In the genomic region with DNA sequence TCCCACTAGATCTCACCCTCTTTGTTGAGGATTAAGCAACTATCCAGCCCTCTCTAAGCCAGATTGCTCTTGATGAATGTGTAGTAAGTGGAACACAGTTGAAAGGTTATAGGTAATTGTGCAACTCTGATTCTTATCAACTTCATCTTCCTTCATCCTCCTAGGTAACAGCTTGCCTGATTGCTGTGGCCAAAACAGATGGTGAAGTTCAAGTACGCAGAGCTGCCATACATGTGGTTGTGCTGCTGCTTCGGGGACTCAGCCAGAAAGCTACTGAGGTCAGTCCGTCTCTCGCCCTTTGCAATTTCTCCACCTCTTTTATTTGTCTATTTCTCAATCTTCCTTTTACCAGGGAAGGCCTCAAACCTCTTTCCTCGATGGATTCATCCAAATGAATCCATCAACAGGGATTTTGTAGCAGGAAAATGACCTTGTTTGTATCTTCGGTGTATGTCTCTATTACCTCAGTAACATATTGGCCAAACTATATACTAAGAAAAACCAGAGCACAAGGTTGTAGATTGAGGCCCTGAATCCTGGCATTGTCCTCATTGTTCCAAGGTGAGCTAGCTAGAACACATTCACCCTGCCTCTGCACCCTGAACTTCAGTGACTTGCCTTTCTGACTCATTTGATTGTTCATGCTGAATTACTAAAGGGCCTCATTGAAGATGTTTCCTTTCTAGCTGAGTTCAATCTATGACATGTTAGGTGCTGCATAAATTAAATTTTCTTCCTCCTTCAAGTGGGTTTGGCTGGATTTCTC, we compare ENCODE assay signal across 1 cellular context.
TF ChIP-seq lines count a peak whose summit lies in the region.

No MANE protein-coding gene starts in this region.

TF ChIP-seq in HepG2, 621 proteins besides CTCF, POLR2A, EP300 and RAD21 (continued from another document and continues in another):
- TF ChIP-seq, protein P1, sequence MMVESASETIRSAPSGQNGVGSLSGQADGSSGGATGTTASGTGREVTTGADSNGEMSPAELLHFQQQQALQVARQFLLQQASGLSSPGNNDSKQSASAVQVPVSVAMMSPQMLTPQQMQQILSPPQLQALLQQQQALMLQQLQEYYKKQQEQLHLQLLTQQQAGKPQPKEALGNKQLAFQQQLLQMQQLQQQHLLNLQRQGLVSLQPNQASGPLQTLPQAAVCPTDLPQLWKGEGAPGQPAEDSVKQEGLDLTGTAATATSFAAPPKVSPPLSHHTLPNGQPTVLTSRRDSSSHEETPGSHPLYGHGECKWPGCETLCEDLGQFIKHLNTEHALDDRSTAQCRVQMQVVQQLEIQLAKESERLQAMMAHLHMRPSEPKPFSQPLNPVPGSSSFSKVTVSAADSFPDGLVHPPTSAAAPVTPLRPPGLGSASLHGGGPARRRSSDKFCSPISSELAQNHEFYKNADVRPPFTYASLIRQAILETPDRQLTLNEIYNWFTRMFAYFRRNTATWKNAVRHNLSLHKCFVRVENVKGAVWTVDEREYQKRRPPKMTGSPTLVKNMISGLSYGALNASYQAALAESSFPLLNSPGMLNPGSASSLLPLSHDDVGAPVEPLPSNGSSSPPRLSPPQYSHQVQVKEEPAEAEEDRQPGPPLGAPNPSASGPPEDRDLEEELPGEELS (CRISPR knock-in tag; IDR thresholded peaks at IDR 0.05): peak; percentile 59; the same call in 1 of the 2 replicates
- TF ChIP-seq ISL2 (CRISPR knock-in tag; IDR thresholded peaks at IDR 0.05): peak; percentile 53
- peak; percentile 2; the same call in 1 of the 2 replicates for TF ChIP-seq KDM6A (CRISPR knock-in tag; IDR thresholded peaks at IDR 0.05; ENCODE audit: low read depth)
- TF ChIP-seq ZNF768 (CRISPR knock-in tag; IDR thresholded peaks at IDR 0.05): no peak
- TF ChIP-seq ZFP1 (CRISPR knock-in tag; IDR thresholded peaks at IDR 0.05): peak; percentile 39; the same call in 1 of the 2 replicates
- peak; percentile 96 for TF ChIP-seq SKI (IDR thresholded peaks at IDR 0.05; ENCODE audit: partially characterized antibody)
- no peak for TF ChIP-seq ZNF253 (CRISPR knock-in tag; IDR thresholded peaks at IDR 0.05; ENCODE audit: borderline replicate concordance)
- TF ChIP-seq AKAP8 (CRISPR knock-in tag; IDR thresholded peaks at IDR 0.05): no peak
- TF ChIP-seq ZNF335 (CRISPR knock-in tag; IDR thresholded peaks at IDR 0.05): no peak
- TF ChIP-seq RXRA (CRISPR knock-in tag; IDR thresholded peaks at IDR 0.05): peak; percentile 91; the same call in 1 of the 2 replicates
- TF ChIP-seq, protein P2, sequence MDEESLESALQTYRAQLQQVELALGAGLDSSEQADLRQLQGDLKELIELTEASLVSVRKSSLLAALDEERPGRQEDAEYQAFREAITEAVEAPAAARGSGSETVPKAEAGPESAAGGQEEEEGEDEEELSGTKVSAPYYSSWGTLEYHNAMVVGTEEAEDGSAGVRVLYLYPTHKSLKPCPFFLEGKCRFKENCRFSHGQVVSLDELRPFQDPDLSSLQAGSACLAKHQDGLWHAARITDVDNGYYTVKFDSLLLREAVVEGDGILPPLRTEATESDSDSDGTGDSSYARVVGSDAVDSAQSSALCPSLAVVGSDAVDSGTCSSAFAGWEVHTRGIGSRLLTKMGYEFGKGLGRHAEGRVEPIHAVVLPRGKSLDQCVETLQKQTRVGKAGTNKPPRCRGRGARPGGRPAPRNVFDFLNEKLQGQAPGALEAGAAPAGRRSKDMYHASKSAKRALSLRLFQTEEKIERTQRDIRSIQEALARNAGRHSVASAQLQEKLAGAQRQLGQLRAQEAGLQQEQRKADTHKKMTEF (CRISPR knock-in tag; IDR thresholded peaks at IDR 0.05): peak; percentile 68; the same call in 1 of the 2 replicates
- no peak for TF ChIP-seq ZNF556 (CRISPR knock-in tag; IDR thresholded peaks at IDR 0.05; ENCODE audit: borderline replicate concordance)
- TF ChIP-seq FOXK2 (IDR thresholded peaks at IDR 0.05): no peak; the same call in 1 of the 2 replicates
- no peak for TF ChIP-seq KDM5B (CRISPR knock-in tag; IDR thresholded peaks at IDR 0.05; ENCODE audit: borderline replicate concordance)
- TF ChIP-seq, protein P3, sequence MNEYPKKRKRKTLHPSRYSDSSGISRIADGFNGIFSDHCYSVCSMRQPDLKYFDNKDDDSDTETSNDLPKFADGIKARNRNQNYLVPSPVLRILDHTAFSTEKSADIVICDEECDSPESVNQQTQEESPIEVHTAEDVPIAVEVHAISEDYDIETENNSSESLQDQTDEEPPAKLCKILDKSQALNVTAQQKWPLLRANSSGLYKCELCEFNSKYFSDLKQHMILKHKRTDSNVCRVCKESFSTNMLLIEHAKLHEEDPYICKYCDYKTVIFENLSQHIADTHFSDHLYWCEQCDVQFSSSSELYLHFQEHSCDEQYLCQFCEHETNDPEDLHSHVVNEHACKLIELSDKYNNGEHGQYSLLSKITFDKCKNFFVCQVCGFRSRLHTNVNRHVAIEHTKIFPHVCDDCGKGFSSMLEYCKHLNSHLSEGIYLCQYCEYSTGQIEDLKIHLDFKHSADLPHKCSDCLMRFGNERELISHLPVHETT (CRISPR knock-in tag; conservative IDR thresholded peaks at IDR 0.05): 0 out of 2 replicates have a peak, but pooled peaks have one; percentile 48
- TF ChIP-seq, protein P4, sequence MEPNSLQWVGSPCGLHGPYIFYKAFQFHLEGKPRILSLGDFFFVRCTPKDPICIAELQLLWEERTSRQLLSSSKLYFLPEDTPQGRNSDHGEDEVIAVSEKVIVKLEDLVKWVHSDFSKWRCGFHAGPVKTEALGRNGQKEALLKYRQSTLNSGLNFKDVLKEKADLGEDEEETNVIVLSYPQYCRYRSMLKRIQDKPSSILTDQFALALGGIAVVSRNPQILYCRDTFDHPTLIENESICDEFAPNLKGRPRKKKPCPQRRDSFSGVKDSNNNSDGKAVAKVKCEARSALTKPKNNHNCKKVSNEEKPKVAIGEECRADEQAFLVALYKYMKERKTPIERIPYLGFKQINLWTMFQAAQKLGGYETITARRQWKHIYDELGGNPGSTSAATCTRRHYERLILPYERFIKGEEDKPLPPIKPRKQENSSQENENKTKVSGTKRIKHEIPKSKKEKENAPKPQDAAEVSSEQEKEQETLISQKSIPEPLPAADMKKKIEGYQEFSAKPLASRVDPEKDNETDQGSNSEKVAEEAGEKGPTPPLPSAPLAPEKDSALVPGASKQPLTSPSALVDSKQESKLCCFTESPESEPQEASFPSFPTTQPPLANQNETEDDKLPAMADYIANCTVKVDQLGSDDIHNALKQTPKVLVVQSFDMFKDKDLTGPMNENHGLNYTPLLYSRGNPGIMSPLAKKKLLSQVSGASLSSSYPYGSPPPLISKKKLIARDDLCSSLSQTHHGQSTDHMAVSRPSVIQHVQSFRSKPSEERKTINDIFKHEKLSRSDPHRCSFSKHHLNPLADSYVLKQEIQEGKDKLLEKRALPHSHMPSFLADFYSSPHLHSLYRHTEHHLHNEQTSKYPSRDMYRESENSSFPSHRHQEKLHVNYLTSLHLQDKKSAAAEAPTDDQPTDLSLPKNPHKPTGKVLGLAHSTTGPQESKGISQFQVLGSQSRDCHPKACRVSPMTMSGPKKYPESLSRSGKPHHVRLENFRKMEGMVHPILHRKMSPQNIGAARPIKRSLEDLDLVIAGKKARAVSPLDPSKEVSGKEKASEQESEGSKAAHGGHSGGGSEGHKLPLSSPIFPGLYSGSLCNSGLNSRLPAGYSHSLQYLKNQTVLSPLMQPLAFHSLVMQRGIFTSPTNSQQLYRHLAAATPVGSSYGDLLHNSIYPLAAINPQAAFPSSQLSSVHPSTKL (CRISPR knock-in tag; IDR thresholded peaks at IDR 0.05): peak; percentile 90
- TF ChIP-seq, protein P5, sequence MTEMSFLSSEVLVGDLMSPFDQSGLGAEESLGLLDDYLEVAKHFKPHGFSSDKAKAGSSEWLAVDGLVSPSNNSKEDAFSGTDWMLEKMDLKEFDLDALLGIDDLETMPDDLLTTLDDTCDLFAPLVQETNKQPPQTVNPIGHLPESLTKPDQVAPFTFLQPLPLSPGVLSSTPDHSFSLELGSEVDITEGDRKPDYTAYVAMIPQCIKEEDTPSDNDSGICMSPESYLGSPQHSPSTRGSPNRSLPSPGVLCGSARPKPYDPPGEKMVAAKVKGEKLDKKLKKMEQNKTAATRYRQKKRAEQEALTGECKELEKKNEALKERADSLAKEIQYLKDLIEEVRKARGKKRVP (CRISPR knock-in tag; IDR thresholded peaks at IDR 0.05): peak in 1 of 2 experiments; percentile 76; a peak in 2 of 4 replicates
- TF ChIP-seq SOX13 (IDR thresholded peaks at IDR 0.05): peak; percentile 79; the same call in 1 of the 2 replicates
- peak in 1 of 2 experiments; percentile 68; a peak in 2 of 4 replicates for TF ChIP-seq SOX13 (CRISPR knock-in tag; conservative IDR thresholded peaks at IDR 0.05 in 1 of 2, IDR thresholded peaks at IDR 0.05 in 1 of 2)
- peak; percentile 76 for TF ChIP-seq NR2F2 (IDR thresholded peaks at IDR 0.05; ENCODE audit: borderline replicate concordance, low read depth)
- TF ChIP-seq HOXA3 (CRISPR knock-in tag; IDR thresholded peaks at IDR 0.05): peak; percentile 34; the same call in 1 of the 2 replicates
- TF ChIP-seq ZNF354B (CRISPR knock-in tag; IDR thresholded peaks at IDR 0.05): no peak
- no peak for TF ChIP-seq SMAD1 (CRISPR knock-in tag; IDR thresholded peaks at IDR 0.05; ENCODE audit: borderline replicate concordance, low read depth)
- TF ChIP-seq RBFOX2 (IDR thresholded peaks at IDR 0.05; ENCODE audit: low read depth, low read length): 0 out of 2 replicates have a peak, but pooled peaks have one; percentile 26
- no peak for TF ChIP-seq ZBTB3 (CRISPR knock-in tag; IDR thresholded peaks at IDR 0.05; ENCODE audit: borderline replicate concordance, low read depth)
- peak; percentile 78 for TF ChIP-seq GATAD2A (CRISPR knock-in tag; IDR thresholded peaks at IDR 0.05)
- no peak; the same call in 1 of the 2 replicates for TF ChIP-seq NFATC3 (CRISPR knock-in tag; IDR thresholded peaks at IDR 0.05)
- TF ChIP-seq REXO4 (CRISPR knock-in tag; IDR thresholded peaks at IDR 0.05; ENCODE audit: borderline replicate concordance): no peak
- TF ChIP-seq, protein P6, sequence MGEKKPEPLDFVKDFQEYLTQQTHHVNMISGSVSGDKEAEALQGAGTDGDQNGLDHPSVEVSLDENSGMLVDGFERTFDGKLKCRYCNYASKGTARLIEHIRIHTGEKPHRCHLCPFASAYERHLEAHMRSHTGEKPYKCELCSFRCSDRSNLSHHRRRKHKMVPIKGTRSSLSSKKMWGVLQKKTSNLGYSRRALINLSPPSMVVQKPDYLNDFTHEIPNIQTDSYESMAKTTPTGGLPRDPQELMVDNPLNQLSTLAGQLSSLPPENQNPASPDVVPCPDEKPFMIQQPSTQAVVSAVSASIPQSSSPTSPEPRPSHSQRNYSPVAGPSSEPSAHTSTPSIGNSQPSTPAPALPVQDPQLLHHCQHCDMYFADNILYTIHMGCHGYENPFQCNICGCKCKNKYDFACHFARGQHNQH (CRISPR knock-in tag; IDR thresholded peaks at IDR 0.05): peak; percentile 48; the same call in 1 of the 2 replicates
- TF ChIP-seq ASH2L (IDR thresholded peaks at IDR 0.05; ENCODE audit: insufficient read length, low read depth, low read length): peak; percentile 84
- TF ChIP-seq, protein P7, sequence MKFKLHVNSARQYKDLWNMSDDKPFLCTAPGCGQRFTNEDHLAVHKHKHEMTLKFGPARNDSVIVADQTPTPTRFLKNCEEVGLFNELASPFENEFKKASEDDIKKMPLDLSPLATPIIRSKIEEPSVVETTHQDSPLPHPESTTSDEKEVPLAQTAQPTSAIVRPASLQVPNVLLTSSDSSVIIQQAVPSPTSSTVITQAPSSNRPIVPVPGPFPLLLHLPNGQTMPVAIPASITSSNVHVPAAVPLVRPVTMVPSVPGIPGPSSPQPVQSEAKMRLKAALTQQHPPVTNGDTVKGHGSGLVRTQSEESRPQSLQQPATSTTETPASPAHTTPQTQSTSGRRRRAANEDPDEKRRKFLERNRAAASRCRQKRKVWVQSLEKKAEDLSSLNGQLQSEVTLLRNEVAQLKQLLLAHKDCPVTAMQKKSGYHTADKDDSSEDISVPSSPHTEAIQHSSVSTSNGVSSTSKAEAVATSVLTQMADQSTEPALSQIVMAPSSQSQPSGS (CRISPR knock-in tag; IDR thresholded peaks at IDR 0.05): peak; percentile 81; the same call in 1 of the 2 replicates
- peak; percentile 17; the same call in 1 of the 2 replicates for TF ChIP-seq ZSCAN29 (CRISPR knock-in tag; conservative IDR thresholded peaks at IDR 0.05)
- TF ChIP-seq, protein P8, sequence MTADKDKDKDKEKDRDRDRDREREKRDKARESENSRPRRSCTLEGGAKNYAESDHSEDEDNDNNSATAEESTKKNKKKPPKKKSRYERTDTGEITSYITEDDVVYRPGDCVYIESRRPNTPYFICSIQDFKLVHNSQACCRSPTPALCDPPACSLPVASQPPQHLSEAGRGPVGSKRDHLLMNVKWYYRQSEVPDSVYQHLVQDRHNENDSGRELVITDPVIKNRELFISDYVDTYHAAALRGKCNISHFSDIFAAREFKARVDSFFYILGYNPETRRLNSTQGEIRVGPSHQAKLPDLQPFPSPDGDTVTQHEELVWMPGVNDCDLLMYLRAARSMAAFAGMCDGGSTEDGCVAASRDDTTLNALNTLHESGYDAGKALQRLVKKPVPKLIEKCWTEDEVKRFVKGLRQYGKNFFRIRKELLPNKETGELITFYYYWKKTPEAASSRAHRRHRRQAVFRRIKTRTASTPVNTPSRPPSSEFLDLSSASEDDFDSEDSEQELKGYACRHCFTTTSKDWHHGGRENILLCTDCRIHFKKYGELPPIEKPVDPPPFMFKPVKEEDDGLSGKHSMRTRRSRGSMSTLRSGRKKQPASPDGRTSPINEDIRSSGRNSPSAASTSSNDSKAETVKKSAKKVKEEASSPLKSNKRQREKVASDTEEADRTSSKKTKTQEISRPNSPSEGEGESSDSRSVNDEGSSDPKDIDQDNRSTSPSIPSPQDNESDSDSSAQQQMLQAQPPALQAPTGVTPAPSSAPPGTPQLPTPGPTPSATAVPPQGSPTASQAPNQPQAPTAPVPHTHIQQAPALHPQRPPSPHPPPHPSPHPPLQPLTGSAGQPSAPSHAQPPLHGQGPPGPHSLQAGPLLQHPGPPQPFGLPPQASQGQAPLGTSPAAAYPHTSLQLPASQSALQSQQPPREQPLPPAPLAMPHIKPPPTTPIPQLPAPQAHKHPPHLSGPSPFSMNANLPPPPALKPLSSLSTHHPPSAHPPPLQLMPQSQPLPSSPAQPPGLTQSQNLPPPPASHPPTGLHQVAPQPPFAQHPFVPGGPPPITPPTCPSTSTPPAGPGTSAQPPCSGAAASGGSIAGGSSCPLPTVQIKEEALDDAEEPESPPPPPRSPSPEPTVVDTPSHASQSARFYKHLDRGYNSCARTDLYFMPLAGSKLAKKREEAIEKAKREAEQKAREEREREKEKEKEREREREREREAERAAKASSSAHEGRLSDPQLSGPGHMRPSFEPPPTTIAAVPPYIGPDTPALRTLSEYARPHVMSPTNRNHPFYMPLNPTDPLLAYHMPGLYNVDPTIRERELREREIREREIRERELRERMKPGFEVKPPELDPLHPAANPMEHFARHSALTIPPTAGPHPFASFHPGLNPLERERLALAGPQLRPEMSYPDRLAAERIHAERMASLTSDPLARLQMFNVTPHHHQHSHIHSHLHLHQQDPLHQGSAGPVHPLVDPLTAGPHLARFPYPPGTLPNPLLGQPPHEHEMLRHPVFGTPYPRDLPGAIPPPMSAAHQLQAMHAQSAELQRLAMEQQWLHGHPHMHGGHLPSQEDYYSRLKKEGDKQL (CRISPR knock-in tag; IDR thresholded peaks at IDR 0.05; ENCODE audit: low read depth): peak; percentile 51; the same call in 1 of the 2 replicates
